ENCODE assay signal across 18 cellular contexts in the genomic region with DNA sequence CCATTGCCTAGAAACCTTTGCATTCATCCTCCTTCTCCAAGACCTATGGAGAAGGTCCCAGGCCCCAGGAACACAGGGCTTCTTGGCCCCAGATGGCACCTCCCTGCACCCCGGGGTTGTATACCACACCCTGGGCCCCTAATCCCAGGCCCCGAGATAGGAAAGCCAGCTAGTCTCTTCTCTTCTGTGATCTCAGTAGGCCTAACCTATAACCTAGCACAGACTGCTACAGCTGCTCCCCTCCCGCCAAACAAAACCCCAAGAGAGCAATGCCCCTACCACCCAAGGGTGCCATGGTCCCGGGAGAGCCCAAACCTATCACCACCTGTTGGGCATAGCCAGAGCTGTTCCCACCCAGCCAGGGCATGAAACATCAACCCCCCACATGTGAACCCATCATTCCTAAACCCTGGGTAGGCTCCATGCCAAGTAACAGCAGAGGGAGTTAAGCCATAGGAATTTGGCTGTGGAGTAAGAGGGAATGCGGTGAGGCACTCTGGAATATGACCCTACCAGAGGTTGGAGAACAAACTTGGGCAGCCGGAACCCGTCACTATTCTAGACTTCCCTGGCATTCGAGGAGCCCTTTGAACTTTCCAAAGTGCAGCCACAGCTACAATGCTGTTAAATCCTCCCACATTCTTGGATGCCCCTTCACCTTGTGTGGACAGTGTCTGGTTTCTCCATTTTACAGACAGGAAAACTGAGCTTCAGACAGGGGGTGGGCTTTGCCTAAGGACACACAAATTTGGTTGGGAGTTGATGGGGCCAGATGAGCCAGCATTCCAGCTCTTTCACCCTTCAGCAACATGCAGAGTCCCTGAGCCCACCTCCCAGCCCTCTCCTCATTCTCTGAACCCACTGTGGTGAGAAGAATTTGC. TPM values are rescaled to one million over a fixed set of nuclear protein-coding genes. Genes with fewer than 3 reads are reported as not detected.
DNase-seq lines count a peak whose midpoint lies in the region; ATAC-seq, FAIRE-seq and TF ChIP-seq lines count a peak whose summit lies in the region.
"Had no signal": no experiment of that assay in that cellular context is flagged by ENCODE, and none has a peak within 500 bp of the region (broad histone marks: within the 10 kb centered on the region; RNA-seq: fewer than 3 reads in every experiment).

No MANE protein-coding gene starts in this region.

- no peaks in the 10 kb centered on the region for H3K27me3 Mint-ChIP-seq in activated CD8-positive, alpha-beta memory T cell treated with anti-CD3 and anti-CD28 coated beads, Interleukin-2, amount 10 ng/mL, durations not matched to agents 7 days and 5 days

- 50% methylated on average over 6 of the region's 8 CpGs for WGBS in K562 (ENCODE audit: insufficient coverage, low coverage, missing lambda C conversion rate)
- 74 to 81% (median 77%) methylated on average over 8 of the region's 8 CpGs for WGBS in spleen, 5 donors
- WGBS in mammary epithelial cell (ENCODE audit: low coverage, missing lambda C conversion rate) = 62% methylated on average over 6 of the region's 8 CpGs

- H3K4me1 ChIP-seq in OCI-LY7 (ENCODE audit: insufficient read depth, low read length, poor library complexity, severe bottlenecking) (peaks cover 84% of the 10 kb centered on the region), K562 (replicated peaks in 1 of 2; ENCODE audit: control insufficient read depth in 2 of 2, insufficient read depth in 2 of 2, low read length in 2 of 2) (no peaks in the 10 kb centered on the region; a peak in 1 of 5 replicates), spleen (peaks cover 9 to 68% (median 47%) of the 10 kb centered on the region in 6 donors), mammary epithelial cell (ENCODE audit: insufficient read depth, low read length) (no peaks in the 10 kb centered on the region)
- H3K4me1 ChIP-seq: esophagus muscularis mucosa had no signal

- TF ChIP-seq POLR2A in K562 (conservative IDR thresholded peaks at IDR 0.05) = no peak
- no peak for TF ChIP-seq POLR2A in spleen (IDR thresholded peaks at IDR 0.05)

- no peaks in the 10 kb centered on the region for H3K9me1 ChIP-seq in K562 (ENCODE audit: control insufficient read depth, insufficient read depth, low read length)

- peaks cover 2% of the 10 kb centered on the region for H3K36me3 Mint-ChIP-seq in activated CD8-positive, alpha-beta memory T cell treated with anti-CD3 and anti-CD28 coated beads, Interleukin-2, amount 10 ng/mL, durations not matched to agents 7 days and 5 days

- TF ChIP-seq RAD21 in K562 (CRISPR knock-in tag; conservative IDR thresholded peaks at IDR 0.05 in 1 of 2, IDR thresholded peaks at IDR 0.05 in 1 of 2) = no peak

- dilution Hi-C loops in mammary epithelial cell (cut with HindIII; ENCODE audit: low sequenced_read_pairs) = no loop called here

- H3K27ac Mint-ChIP-seq in activated CD8-positive, alpha-beta memory T cell treated with anti-CD3 and anti-CD28 coated beads, Interleukin-2, amount 10 ng/mL, durations not matched to agents 7 days and 5 days = peak overlapping the region; percentile 94

- TF ChIP-seq EP300 in K562 (IDR thresholded peaks at IDR 0.05; ENCODE audit: low read length) = no peak

- H4K20me1 ChIP-seq in OCI-LY7 (ENCODE audit: insufficient read depth, low read length) = no peaks in the 10 kb centered on the region
- no peaks in the 10 kb centered on the region for H4K20me1 ChIP-seq in K562 (replicated peaks; ENCODE audit: control insufficient read depth, insufficient read depth, low read length)
- no peaks in the 10 kb centered on the region for H4K20me1 ChIP-seq in mammary epithelial cell (ENCODE audit: insufficient read depth, low read length)

- H3K27me3 ChIP-seq in K562 (ENCODE audit: control insufficient read depth in 2 of 2, insufficient read depth in 2 of 2, low read length in 2 of 2) (no peaks in the 10 kb centered on the region), spleen (replicated peaks in 1 of 7) (no peaks in the 10 kb centered on the region), mammary epithelial cell (ENCODE audit: insufficient read depth, low read length) (no peaks in the 10 kb centered on the region)
- H3K27me3 ChIP-seq: esophagus muscularis mucosa had no signal

- intact Hi-C loops in OCI-LY7 (cut with micrococcal nuclease; ENCODE audit: unreplicated experiment) (loop anchor here (1.0 kb wide), 1 partner anchor 11 kb away; no protein-coding TSS in a partner anchor), K562 (cut with micrococcal nuclease) (no loop called here), spleen (cut with DNase I; ENCODE audit: low total_unique reads) (no loop called here), mammary epithelial cell (cut with micrococcal nuclease) (no loop called here)

- H3K9me3 ChIP-seq in OCI-LY7 (ENCODE audit: low read length) (0 out of 2 replicates have a peak, but pooled peaks cover 4% of the 10 kb centered on the region), K562 (replicated peaks; ENCODE audit: control insufficient read depth, insufficient read depth, low read depth, low read length) (no peaks in the 10 kb centered on the region), spleen (no peaks in the 10 kb centered on the region), mammary epithelial cell (replicated peaks; ENCODE audit: insufficient read depth, low read length) (peaks cover 2% of the 10 kb centered on the region)
- H3K9me3 ChIP-seq: esophagus muscularis mucosa, lower lobe of right lung had no signal

- peaks cover 59% of the 10 kb centered on the region for H3K4me1 Mint-ChIP-seq in activated CD8-positive, alpha-beta memory T cell treated with anti-CD3 and anti-CD28 coated beads, Interleukin-2, amount 10 ng/mL, durations not matched to agents 7 days and 5 days

- H3K36me3 ChIP-seq in OCI-LY7 (ENCODE audit: insufficient read depth, low read length) = no peaks in the 10 kb centered on the region
- no peaks in the 10 kb centered on the region for H3K36me3 ChIP-seq in K562 (ENCODE audit: control insufficient read depth, insufficient read depth, low read length)
- no peaks in the 10 kb centered on the region for H3K36me3 ChIP-seq in spleen
- H3K36me3 ChIP-seq in mammary epithelial cell (ENCODE audit: insufficient read depth, low read length) = no peaks in the 10 kb centered on the region
- H3K36me3 ChIP-seq: esophagus muscularis mucosa, lower lobe of right lung had no signal

- H3K27ac ChIP-seq in OCI-LY7 (ENCODE audit: low read depth, low read length, poor library complexity, severe bottlenecking) = peak overlapping the region; percentile 100
- H3K27ac ChIP-seq in K562 (ENCODE audit: extremely low read depth, low read depth, low read length) = no peak overlapping the region
- H3K27ac ChIP-seq in spleen = peak overlapping the region; percentile 31 to 89 (median 64)
- no peak overlapping the region for H3K27ac ChIP-seq in mammary epithelial cell (ENCODE audit: insufficient read depth, low read depth, low read length)
- H3K27ac ChIP-seq: esophagus muscularis mucosa, GM23248, lower lobe of right lung, VCaP had no signal

- no peak overlapping the region for H2AFZ ChIP-seq in OCI-LY7 (ENCODE audit: low read length)
- H2AFZ ChIP-seq in K562 (ENCODE audit: low read depth, low read length) = 0 out of 2 replicates have a peak overlapping the region, but pooled peaks have one; percentile 24
- no peak overlapping the region for H2AFZ ChIP-seq in mammary epithelial cell (ENCODE audit: low read depth, low read length)
- H2AFZ ChIP-seq: GM23248 had no signal

- H3K4me2 ChIP-seq in OCI-LY7 (ENCODE audit: low read length) (peak overlapping the region; percentile 70), K562 (ENCODE audit: insufficient read depth, low read length) (no peak overlapping the region), mammary epithelial cell (ENCODE audit: insufficient read depth, low read depth, low read length) (no peak overlapping the region)

- TF ChIP-seq CTCF in OCI-LY7 (conservative IDR thresholded peaks at IDR 0.05; ENCODE audit: low read length) = no peak
- TF ChIP-seq CTCF in K562 (IDR thresholded peaks at IDR 0.05 in 2 of 3, conservative IDR thresholded peaks at IDR 0.05 in 1 of 3; ENCODE audit: insufficient read depth in 2 of 3, low read depth in 1 of 3, low read length in 3 of 3) = no peak
- TF ChIP-seq CTCF in spleen (IDR thresholded peaks at IDR 0.05 in 8 of 11, conservative IDR thresholded peaks at IDR 0.05 in 3 of 11) = no peak
- no peak for TF ChIP-seq CTCF in mammary epithelial cell (conservative IDR thresholded peaks at IDR 0.05 in 1 of 2, IDR thresholded peaks at IDR 0.05 in 1 of 2; ENCODE audit: extremely low read depth in 1 of 2, insufficient read depth in 1 of 2, low read depth in 1 of 2, low read length in 2 of 2)

- peak; percentile 2 for ATAC-seq in activated CD8-positive, alpha-beta memory T cell treated with anti-CD3 and anti-CD28 coated beads, Interleukin-2, amount 10 ng/mL, durations not matched to agents 7 days and 5 days
- no peak for ATAC-seq in K562

- H3K4me3 ChIP-seq in OCI-LY7 (ENCODE audit: low read depth, low read length, poor library complexity, severe bottlenecking) = peak overlapping the region; percentile 42
- H3K4me3 ChIP-seq in K562 = no peak overlapping the region
- H3K4me3 ChIP-seq in spleen = peak overlapping the region in 1 of 8 donors; percentile 11
- no peak overlapping the region for H3K4me3 ChIP-seq in mammary epithelial cell (replicated peaks in 1 of 3; ENCODE audit: insufficient read depth in 1 of 3, low read depth in 2 of 3, low read length in 3 of 3)
- H3K4me3 ChIP-seq: esophagus muscularis mucosa, GM23248, lower lobe of right lung had no signal

- FAIRE-seq in K562 (lab: Jason Lieb, UNC) (no peak), GM19239 (lab: Jason Lieb, UNC) (no peak)

- H3K9ac ChIP-seq in K562 (ENCODE audit: insufficient read depth in 1 of 2, low read depth in 2 of 2, low read length in 2 of 2) = no peak overlapping the region; a peak in 1 of 4 replicates
- no peak overlapping the region for H3K9ac ChIP-seq in mammary epithelial cell (ENCODE audit: insufficient read depth, low read length)
- H3K9ac ChIP-seq: GM23248 had no signal

- H3K9me2 ChIP-seq in OCI-LY7 (ENCODE audit: insufficient read depth, low read length) = no peaks in the 10 kb centered on the region

- BruUV-seq in OCI-LY7 (replicated peaks; lab: Mats Ljungman, UMichigan) = TSS peak; percentile 97
- BruUV-seq in K562 (replicated peaks; lab: Mats Ljungman, UMichigan) = no TSS peak
- no TSS peak for BruUV-seq in mammary epithelial cell (replicated peaks; lab: Mats Ljungman, UMichigan)

- H3K4me3 Mint-ChIP-seq in activated CD8-positive, alpha-beta memory T cell treated with anti-CD3 and anti-CD28 coated beads, Interleukin-2, amount 10 ng/mL, durations not matched to agents 7 days and 5 days = peak overlapping the region; percentile 45

- POLR2A ChIA-PET in OCI-LY7 (lab: Charles Lee) = interaction anchor here (0.7 to 7.9 kb wide), 6 partner anchors 9 to 85 kb away, joined by 3 to 126 read pairs (median 17); a partner anchor contains a TSS
- POLR2A ChIA-PET in K562 (lab: Yijun Ruan, JAX) = interaction anchor here (0.6 to 0.7 kb wide), 3 partner anchors 11 to 183 kb away, joined by 3 read pairs; a partner anchor contains a TSS

- in situ Hi-C loops in K562 (cut with MboI) (no loop called here), mammary epithelial cell (cut with MboI; ENCODE audit: low sequenced_read_pairs in 2 of 2) (no loop called here)

- CTCF ChIA-PET in activated CD8-positive, alpha-beta memory T cell treated with anti-CD3 and anti-CD28 coated beads, Interleukin-2, amount 10 ng/mL, durations not matched to agents 7 days and 5 days (lab: Charles Lee) = interaction anchor here (1.1 to 2.3 kb wide), 3 partner anchors 10 to 13 kb away, joined by 6 to 17 read pairs (median 7); no protein-coding TSS in a partner anchor
- CTCF ChIA-PET in OCI-LY7 (lab: Charles Lee; ENCODE audit: unreplicated experiment) (interaction anchor here (1.0 to 1.6 kb wide), 3 partner anchors 9 to 12 kb away, joined by 3 to 4 read pairs (median 3); no protein-coding TSS in a partner anchor), K562 (lab: Yijun Ruan, JAX; ENCODE audit: low intra/inter-chr PET ratio) (no interaction called here), mammary epithelial cell (lab: Charles Lee; ENCODE audit: low non-redundant PET) (no interaction called here)

- no peak for DNase-seq in activated CD8-positive, alpha-beta memory T cell treated with anti-CD3 and anti-CD28 coated beads, Interleukin-2, amount 10 ng/mL, durations not matched to agents 7 days and 5 days
- DNase-seq in activated CD8-positive, alpha-beta memory T cell treated with anti-CD3 and anti-CD28 coated beads for 24 hours = no peak
- no peak for DNase-seq in OCI-LY7 (ENCODE audit: low spot score)
- DNase-seq in K562 (ENCODE audit: extremely low read depth in 1 of 4, low spot score in 3 of 4) = no peak
- peak; percentile 64 for DNase-seq in spleen
- DNase-seq in mammary epithelial cell = no peak
- DNase-seq in stimulated activated CD4-positive, alpha-beta T cell treated with anti-CD3 and anti-CD28 coated beads, Interleukin-1b, Interleukin-23, amount 100 ng/mL, for 48 hours = no peak
- DNase-seq in GM19239 (ENCODE audit: insufficient read length, low spot score) = no peak
- DNase-seq: ACHN, DMS79, GM23248, lower lobe of right lung, NCI-H1048, Right ventricle myocardium superior had no signal

- H3K79me2 ChIP-seq in OCI-LY7 (ENCODE audit: insufficient read depth, low read depth, low read length) = no peaks in the 10 kb centered on the region
- no peaks in the 10 kb centered on the region for H3K79me2 ChIP-seq in K562 (ENCODE audit: control insufficient read depth, insufficient read depth, low read length)
- H3K79me2 ChIP-seq in mammary epithelial cell (ENCODE audit: insufficient read depth, low read length) = no peaks in the 10 kb centered on the region

- H3K9me3 Mint-ChIP-seq in activated CD8-positive, alpha-beta memory T cell treated with anti-CD3 and anti-CD28 coated beads, Interleukin-2, amount 10 ng/mL, durations not matched to agents 7 days and 5 days (ENCODE audit: low read depth) = no peaks in the 10 kb centered on the region

RNA-seq across cellular contexts. Expression of a gene that starts 10.9 kb away (rescaled TPM):
- total RNA-seq in activated CD8-positive, alpha-beta memory T cell treated with anti-CD3 and anti-CD28 coated beads, Interleukin-2, amount 10 ng/mL, durations not matched to agents 7 days and 5 days = 100 to 1,000 TPM; 231 to 248 TPM
- total RNA-seq in OCI-LY7 (2014; rRNA removed; shearing (Covaris generic)) = 163 and 194 TPM in 2 replicates
- total RNA-seq in OCI-LY7 (2022) = 150 and 157 TPM in 2 replicates
- total RNA-seq in K562 (2011; cell fraction: chromatin; rRNA removed; ENCODE audit: low replicate concordance) = not detected in 2 replicates
- not detected in 2 replicates for total RNA-seq in K562 (2011; cell fraction: nucleolus; rRNA removed)
- total RNA-seq in K562 (2011; cell fraction: nucleoplasm; rRNA removed) = not detected in 2 replicates
- total RNA-seq in K562 (2014; rRNA removed) = 0.08 and 0.14 TPM in 2 replicates
- 0.06 and 0.07 TPM in 2 replicates for total RNA-seq in K562 (2014; rRNA removed; fragmentation: Illumina TruSeq; extraction: Trizol)
- total RNA-seq in K562 (2015; rRNA removed; fragmentation: Illumina TruSeq; extraction: Trizol) = 0.72 and 1.1 TPM in 2 replicates
- total RNA-seq in K562 (2021) = 0.34 and 0.35 TPM in 2 replicates
- polyA plus RNA-seq in K562 (2011; rRNA removed) = 0.06 and 0.08 TPM in 2 replicates
- 0.04 and 0.06 TPM in 2 replicates for polyA plus RNA-seq in K562 (2011; cell fraction: cytosol; rRNA removed)
- 0.04 and 0.07 TPM in 2 replicates for polyA plus RNA-seq in K562 (2011; cell fraction: nucleus; rRNA removed)
- 0.21 and 0.75 TPM in 2 replicates for polyA plus RNA-seq in K562 (2012)
- 0.10 and 0.14 TPM in 2 replicates for polyA plus RNA-seq in K562 (2014; fragmentation: Illumina TruSeq; extraction: Trizol)
- polyA plus RNA-seq in K562 (2014; fragmentation: Nextera tagmentation; extraction: Ambion mirVana) = under 1 TPM; 0.03 to 0.06 TPM
- polyA plus RNA-seq in K562 (2014; rRNA removed) = 0.08 and 0.13 TPM in 2 replicates
- not detected in 2 replicates for polyA minus RNA-seq in K562 (2011; rRNA and poly(A)+ RNA removed)
- not detected in 2 replicates for polyA minus RNA-seq in K562 (2011; cell fraction: cytosol; rRNA and poly(A)+ RNA removed)
- not detected in 2 replicates for polyA minus RNA-seq in K562 (2011; cell fraction: nucleus; rRNA and poly(A)+ RNA removed)
- total RNA-seq in spleen = 100 to 1,000 TPM; 126 to 204 (median 147) TPM
- polyA plus RNA-seq in spleen = 100 to 1,000 TPM; 111 to 142 (median 138) TPM
- not detected for total RNA-seq in mammary epithelial cell
- polyA plus RNA-seq in mammary epithelial cell = not detected
- not detected for polyA minus RNA-seq in mammary epithelial cell
- total RNA-seq: GM23248, NCI-H460, osteoblast had no signal

RNA-seq across cellular contexts. Expression of a gene that starts 30.0 kb away (rescaled TPM):
- total RNA-seq in activated CD8-positive, alpha-beta memory T cell treated with anti-CD3 and anti-CD28 coated beads, Interleukin-2, amount 10 ng/mL, durations not matched to agents 7 days and 5 days = 1 to 10 TPM; 1.0 to 1.2 TPM
- total RNA-seq in OCI-LY7 (2014; rRNA removed; shearing (Covaris generic)) = not detected in 2 replicates
- total RNA-seq in OCI-LY7 (2022) (not detected in 2 replicates), K562 (2014; rRNA removed) (not detected in 2 replicates), K562 (2014; rRNA removed; fragmentation: Illumina TruSeq; extraction: Trizol) (not detected in 2 replicates), K562 (2015; rRNA removed; fragmentation: Illumina TruSeq; extraction: Trizol) (not detected in 2 replicates), K562 (2021) (0.04 TPM in 1 of 2 replicates, not detected in the other), spleen (under 1 TPM; 0.09 to 0.74 (median 0.20) TPM), mammary epithelial cell (not detected)
- total RNA-seq in K562 (2011; cell fraction: chromatin; rRNA removed; ENCODE audit: low replicate concordance) = not detected in 2 replicates
- not detected in 2 replicates for total RNA-seq in K562 (2011; cell fraction: nucleolus; rRNA removed)
- not detected in 2 replicates for total RNA-seq in K562 (2011; cell fraction: nucleoplasm; rRNA removed)
- polyA plus RNA-seq in K562 (2011; rRNA removed) (0.01 TPM in 1 of 2 replicates, not detected in the other), K562 (2014; fragmentation: Illumina TruSeq; extraction: Trizol) (0.13 TPM in 1 of 2 replicates, not detected in the other), K562 (2014; fragmentation: Nextera tagmentation; extraction: Ambion mirVana) (under 1 TPM in 1 of 2 experiments, not detected in 1; 0.03 TPM), K562 (2014; rRNA removed) (0.19 TPM in 1 of 2 replicates, not detected in the other), spleen (under 1 TPM; 0.13 to 0.46 (median 0.22) TPM), mammary epithelial cell (not detected)
- 0.03 and 0.04 TPM in 2 replicates for polyA plus RNA-seq in K562 (2011; cell fraction: cytosol; rRNA removed)
- not detected in 2 replicates for polyA plus RNA-seq in K562 (2011; cell fraction: nucleus; rRNA removed)
- polyA plus RNA-seq in K562 (2012) = 0.05 and 0.11 TPM in 2 replicates
- not detected in 2 replicates for polyA minus RNA-seq in K562 (2011; rRNA and poly(A)+ RNA removed)
- polyA minus RNA-seq in K562 (2011; cell fraction: cytosol; rRNA and poly(A)+ RNA removed) = not detected in 2 replicates
- not detected in 2 replicates for polyA minus RNA-seq in K562 (2011; cell fraction: nucleus; rRNA and poly(A)+ RNA removed)
- not detected for polyA minus RNA-seq in mammary epithelial cell
- total RNA-seq: NCI-H460, osteoblast had no signal

Comparison
In these comparisons a context has a peak if more than half of its experiments do, and no peak if none do; other contexts are left out.
1. H3K27ac ChIP-seq: peak in OCI-LY7 (single experiment) and spleen (8 of 8); none in K562 (single experiment) and mammary epithelial cell (single experiment).
2. RNA of a gene that starts 10.9 kb away (total RNA-seq): 231 to 248 TPM in activated CD8-positive, alpha-beta memory T cell treated with anti-CD3 and anti-CD28 coated beads, Interleukin-2, amount 10 ng/mL, durations not matched to agents 7 days and 5 days, 150 to 194 TPM in OCI-LY7 and 126 to 204 TPM in spleen; 0.06 to 1.1 TPM in K562 and not detected in mammary epithelial cell; every median in the first group is over 10 times any median in the second.
3. CTCF ChIA-PET loops: an anchor here in activated CD8-positive, alpha-beta memory T cell treated with anti-CD3 and anti-CD28 coated beads, Interleukin-2, amount 10 ng/mL, durations not matched to agents 7 days and 5 days (1.1 to 2.3 kb wide) and OCI-LY7 (1.0 to 1.6 kb wide); none called in K562 and mammary epithelial cell.